ENCODE assay signal across 32 cellular contexts in genomic region chr15:50959717-50960116, GRCh38.
"Had no signal": no experiment of that assay in that cellular context is flagged by ENCODE, and none has a peak within 500 bp of the region (broad histone marks: within the 10 kb centered on the region; RNA-seq: fewer than 3 reads in every experiment).

No MANE protein-coding gene starts in this region.

- H3K27ac Mint-ChIP-seq: activated CD4-positive, alpha-beta memory T cell treated with anti-CD3 and anti-CD28 coated beads for 36 hours; activated CD4-positive, alpha-beta T cell treated with anti-CD3 and anti-CD28 coated beads for 36 hours; activated CD4-positive, alpha-beta T cell treated with anti-CD3 and anti-CD28 coated beads, Interleukin-2, amount 10 ng/mL, durations not matched to agents 7 days and 5 days; activated naive CD4-positive, alpha-beta T cell treated with anti-CD3 and anti-CD28 coated beads, Interleukin-2, amount 10 ng/mL, durations not matched to agents 7 days and 5 days; activated naive CD8-positive, alpha-beta T cell; activated naive CD8-positive, alpha-beta T cell treated with anti-CD3 and anti-CD28 coated beads, Interleukin-2, amount 50 U/mL, for 24 hours; activated T-helper 1 cell treated with anti-CD3 and anti-CD28 coated beads, Interleukin-12 subunit alpha, Interleukin-12 subunit beta, Interleukin-2, Interleukin-4 antibody, amounts not matched to agents 30 ng/mL and 10 ng/mL and 1 ng/mL, durations not matched to agents 14 hours and 24 hours and 36 hours; brain had no signal

- H3K4me3 Mint-ChIP-seq: activated CD4-positive, alpha-beta memory T cell treated with anti-CD3 and anti-CD28 coated beads for 36 hours; activated CD4-positive, alpha-beta T cell treated with anti-CD3 and anti-CD28 coated beads for 36 hours; activated CD4-positive, alpha-beta T cell treated with anti-CD3 and anti-CD28 coated beads, Interleukin-2, amount 10 ng/mL, durations not matched to agents 7 days and 5 days; activated naive CD4-positive, alpha-beta T cell treated with anti-CD3 and anti-CD28 coated beads, Interleukin-2, amount 10 ng/mL, durations not matched to agents 7 days and 5 days; activated naive CD8-positive, alpha-beta T cell; activated naive CD8-positive, alpha-beta T cell treated with anti-CD3 and anti-CD28 coated beads, Interleukin-2, amount 50 U/mL, for 24 hours; activated T-cell treated with anti-CD3 and anti-CD28 coated beads, Interleukin-2, amount 50 U/mL, for 4 hours; activated T-helper 1 cell treated with anti-CD3 and anti-CD28 coated beads, Interleukin-12 subunit alpha, Interleukin-12 subunit beta, Interleukin-2, Interleukin-4 antibody, amounts not matched to agents 30 ng/mL and 10 ng/mL and 1 ng/mL, durations not matched to agents 14 hours and 24 hours and 36 hours; brain had no signal

- DNase-seq: activated CD4-positive, alpha-beta memory T cell treated with anti-CD3 and anti-CD28 coated beads for 36 hours; activated CD4-positive, alpha-beta T cell treated with anti-CD3 and anti-CD28 coated beads for 36 hours; activated CD4-positive, alpha-beta T cell treated with anti-CD3 and anti-CD28 coated beads, Interleukin-2, amount 10 ng/mL, durations not matched to agents 7 days and 5 days; activated CD8-positive, alpha-beta memory T cell treated with anti-CD3 and anti-CD28 coated beads, Interleukin-2, amount 50 U/mL, for 4 hours; activated effector memory CD4-positive, alpha-beta T cell treated with Interleukin-2 at 50 U/mL for 16 hours; activated naive CD4-positive, alpha-beta T cell treated with anti-CD3 and anti-CD28 coated beads, Interleukin-2, amount 10 ng/mL, durations not matched to agents 7 days and 5 days; activated naive CD8-positive, alpha-beta T cell treated with anti-CD3 and anti-CD28 coated beads, Interleukin-2, amount 50 U/mL, for 24 hours; activated T-cell treated with anti-CD3 and anti-CD28 coated beads for 4 hours; activated T-cell treated with anti-CD3 and anti-CD28 coated beads, Interleukin-2, amount 50 U/mL, for 4 hours; anterior cingulate cortex; caudate nucleus; cerebellar nuclear complex; cortex of kidney; NCI-H1048; NCI-H1105 treated with DMSO at 0.1 percent for 48 hours; NCI-H1436 treated with DMSO at 0.1 percent for 48 hours; NCI-H1694 treated with DMSO at 0.1 percent for 48 hours; NCI-H2029; NCI-H2171; NCI-H510A; NCI-H526; NCI-H748 treated with DMSO at 0.1 percent for 48 hours; OCI-M1; Right ventricle myocardium superior; SW 1271; T-helper 1 cell; T-helper 2 cell had no signal

- ATAC-seq: activated CD4-positive, alpha-beta T cell treated with anti-CD3 and anti-CD28 coated beads for 36 hours; activated naive CD8-positive, alpha-beta T cell treated with anti-CD3 and anti-CD28 coated beads, Interleukin-2, amount 50 U/mL, for 24 hours; activated T-cell treated with anti-CD3 and anti-CD28 coated beads, Interleukin-2, amount 50 U/mL, for 4 hours had no signal

- FAIRE-seq: bronchial epithelial cell, TTC549 had no signal

- H3K4me1 Mint-ChIP-seq: activated CD4-positive, alpha-beta T cell treated with anti-CD3 and anti-CD28 coated beads for 36 hours; activated CD4-positive, alpha-beta T cell treated with anti-CD3 and anti-CD28 coated beads, Interleukin-2, amount 10 ng/mL, durations not matched to agents 7 days and 5 days; activated naive CD4-positive, alpha-beta T cell treated with anti-CD3 and anti-CD28 coated beads, Interleukin-2, amount 10 ng/mL, durations not matched to agents 7 days and 5 days; activated naive CD8-positive, alpha-beta T cell treated with anti-CD3 and anti-CD28 coated beads, Interleukin-2, amount 50 U/mL, for 24 hours; brain had no signal

- H3K27me3 Mint-ChIP-seq: activated CD4-positive, alpha-beta memory T cell treated with anti-CD3 and anti-CD28 coated beads for 36 hours; activated CD4-positive, alpha-beta T cell treated with anti-CD3 and anti-CD28 coated beads for 36 hours; activated CD4-positive, alpha-beta T cell treated with anti-CD3 and anti-CD28 coated beads, Interleukin-2, amount 10 ng/mL, durations not matched to agents 7 days and 5 days; activated naive CD4-positive, alpha-beta T cell treated with anti-CD3 and anti-CD28 coated beads, Interleukin-2, amount 10 ng/mL, durations not matched to agents 7 days and 5 days; activated naive CD8-positive, alpha-beta T cell; activated naive CD8-positive, alpha-beta T cell treated with anti-CD3 and anti-CD28 coated beads, Interleukin-2, amount 50 U/mL, for 24 hours; brain had no signal
